Comparison of ENCODE assay signal across 7 cellular contexts in the genomic region with DNA sequence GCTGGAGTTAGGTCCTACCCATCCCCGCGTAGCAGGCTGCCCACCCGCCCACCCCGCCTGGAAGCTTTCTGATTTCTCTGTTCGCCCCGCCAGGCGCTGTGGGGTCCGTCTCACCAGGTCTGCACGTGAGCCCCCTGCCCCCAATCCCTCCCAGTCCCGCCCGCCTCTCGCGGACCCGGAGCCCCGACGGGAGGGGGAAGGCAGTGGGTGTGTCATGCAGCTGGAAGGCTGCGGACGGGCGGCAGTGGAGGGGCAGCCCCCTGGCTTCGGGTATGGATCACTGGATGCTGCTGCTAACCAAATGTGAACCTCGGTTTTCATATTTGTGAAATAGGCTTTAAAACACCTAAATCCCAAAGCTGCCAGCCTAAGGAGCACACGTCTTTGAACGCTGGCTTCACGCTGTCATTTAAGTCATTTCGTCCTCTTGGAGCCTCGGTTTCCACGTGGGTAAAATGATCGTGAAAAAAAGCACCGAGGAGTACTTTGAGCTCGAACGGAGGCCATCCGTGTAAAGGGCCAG. TPM values are rescaled to one million over a fixed set of nuclear protein-coding genes. Genes with fewer than 3 reads are reported as not detected.
A peak's percentile ranks its signal among the peaks of the same experiment; 100 is the strongest.
DNase-seq lines count a peak whose midpoint lies in the region; ATAC-seq, FAIRE-seq and TF ChIP-seq lines count a peak whose summit lies in the region.

No MANE protein-coding gene starts in this region.

- POLR2A ChIA-PET in T-cell (lab: Charles Lee), result no interaction called here

- H3K4me1 ChIP-seq in hepatocyte (ENCODE audit: insufficient read depth), result peaks cover 13% of the 10 kb centered on the region
- H3K4me1 ChIP-seq in small intestine (ENCODE audit: control insufficient read depth in 2 of 2, insufficient read depth in 1 of 2, low read depth in 1 of 2, low read length in 1 of 2), result no peaks in the 10 kb centered on the region

- peak overlapping the region; percentile 72 for H3K4me3 ChIP-seq in HL-60 (replicated peaks; ENCODE audit: insufficient read depth, low read length)
- peak overlapping the region; percentile 51 for H3K4me3 ChIP-seq in hepatocyte
- H3K4me3 ChIP-seq in small intestine (ENCODE audit: low read depth in 1 of 2, low read length in 2 of 2), result peak overlapping the region in 1 of 2 donors; percentile 74

- ATAC-seq in T-cell (replicated peaks in 1 of 4), result no peak
- ATAC-seq in stimulated activated memory B cell treated with anti-CD40 and anti-IgM and Interleukin-4, amounts not matched to agents 10 μg/mL and 1 μg/mL and 100 μg/mL, for 72 hours, result no peak
- ATAC-seq in HG02588 (IDR thresholded peaks at IDR 0.05; ENCODE audit: unreplicated experiment), result no peak
- no peak for ATAC-seq in GM18519 (IDR thresholded peaks at IDR 0.05; ENCODE audit: low FRiP score, unreplicated experiment)

- H3K27ac ChIP-seq in HL-60 (replicated peaks), result no peak overlapping the region
- H3K27ac ChIP-seq in hepatocyte, result no peak overlapping the region
- H3K27ac ChIP-seq in small intestine (ENCODE audit: low read depth in 1 of 2, low read length in 1 of 2), result no peak overlapping the region

- peak overlapping the region in 1 of 2 donors; percentile 77 for H3K27ac Mint-ChIP-seq in T-cell
- no peak overlapping the region for H3K27ac Mint-ChIP-seq in stimulated activated memory B cell treated with anti-CD40 and anti-IgM and Interleukin-4, amounts not matched to agents 10 μg/mL and 1 μg/mL and 100 μg/mL, for 72 hours

- H3K27me3 ChIP-seq in HL-60 (ENCODE audit: insufficient read depth, poor library complexity, severe bottlenecking) (no peaks in the 10 kb centered on the region), hepatocyte (peaks cover 39% of the 10 kb centered on the region), small intestine (ENCODE audit: control insufficient read depth in 2 of 2, insufficient read depth in 2 of 2, low read length in 2 of 2) (no peaks in the 10 kb centered on the region)

- H3K36me3 Mint-ChIP-seq in T-cell, result no peaks in the 10 kb centered on the region
- H3K36me3 Mint-ChIP-seq in stimulated activated memory B cell treated with anti-CD40 and anti-IgM and Interleukin-4, amounts not matched to agents 10 μg/mL and 1 μg/mL and 100 μg/mL, for 72 hours, result no peaks in the 10 kb centered on the region

- H3K9me3 ChIP-seq in hepatocyte (ENCODE audit: low read depth) (no peaks in the 10 kb centered on the region), small intestine (ENCODE audit: control insufficient read depth, low read depth) (no peaks in the 10 kb centered on the region)

- H3K4me1 Mint-ChIP-seq in T-cell, result peaks cover 4 to 8% (median 6%) of the 10 kb centered on the region in 3 donors
- peaks cover 29% of the 10 kb centered on the region for H3K4me1 Mint-ChIP-seq in stimulated activated memory B cell treated with anti-CD40 and anti-IgM and Interleukin-4, amounts not matched to agents 10 μg/mL and 1 μg/mL and 100 μg/mL, for 72 hours

- DNase-seq in HL-60 (ENCODE audit: low read depth in 1 of 2, low spot score in 1 of 2), result no peak
- no peak for DNase-seq in T-cell
- DNase-seq in hepatocyte (ENCODE audit: low spot score), result no peak
- DNase-seq in small intestine, result no peak

- no peaks in the 10 kb centered on the region for H3K9me3 Mint-ChIP-seq in T-cell
- H3K9me3 Mint-ChIP-seq in stimulated activated memory B cell treated with anti-CD40 and anti-IgM and Interleukin-4, amounts not matched to agents 10 μg/mL and 1 μg/mL and 100 μg/mL, for 72 hours, result no peaks in the 10 kb centered on the region

- peak overlapping the region; percentile 64 for H2AFZ ChIP-seq in hepatocyte

- no peaks in the 10 kb centered on the region for H3K79me2 ChIP-seq in hepatocyte

- CTCF ChIA-PET in T-cell (lab: Charles Lee), result no interaction called here

- 4% methylated on average over 28 of the region's 32 CpGs for WGBS in hepatocyte (ENCODE audit: low lambda C conversion rate, missing lambda C conversion rate)
- WGBS in small intestine, 3 donors, result 11 to 18% (median 17%) methylated on average over 32 of the region's 32 CpGs

- FAIRE-seq in small intestine (lab: Jason Lieb, UNC), result no peak

- H3K4me2 ChIP-seq in hepatocyte, result peak overlapping the region; percentile 100

- no peaks in the 10 kb centered on the region for H3K27me3 Mint-ChIP-seq in T-cell
- peaks cover 46% of the 10 kb centered on the region for H3K27me3 Mint-ChIP-seq in stimulated activated memory B cell treated with anti-CD40 and anti-IgM and Interleukin-4, amounts not matched to agents 10 μg/mL and 1 μg/mL and 100 μg/mL, for 72 hours

- no peaks in the 10 kb centered on the region for H3K9me2 ChIP-seq in hepatocyte (replicated peaks; ENCODE audit: insufficient read depth)

- no peaks in the 10 kb centered on the region for H4K20me1 ChIP-seq in hepatocyte (ENCODE audit: insufficient read depth, poor library complexity, severe bottlenecking)

- H3K4me3 Mint-ChIP-seq in T-cell, result peak overlapping the region; percentile 77 to 83 (median 81)
- H3K4me3 Mint-ChIP-seq in stimulated activated memory B cell treated with anti-CD40 and anti-IgM and Interleukin-4, amounts not matched to agents 10 μg/mL and 1 μg/mL and 100 μg/mL, for 72 hours, result peak overlapping the region; percentile 64

- H3K36me3 ChIP-seq in hepatocyte (replicated peaks; ENCODE audit: insufficient read depth, low read depth) (no peaks in the 10 kb centered on the region), small intestine (ENCODE audit: control insufficient read depth in 2 of 2, insufficient read depth in 2 of 2, low read length in 2 of 2) (no peaks in the 10 kb centered on the region)

- no peak for TF ChIP-seq CTCF in HL-60 (IDR thresholded peaks at IDR 0.05; ENCODE audit: insufficient read depth, low read length)
- TF ChIP-seq CTCF in hepatocyte (IDR thresholded peaks at IDR 0.05; ENCODE audit: poor library complexity), result no peak

RNA-seq across cellular contexts. Expression of gene BIK, which starts 0.6 kb away (rescaled TPM):
- 1 to 10 TPM; 2.0 to 3.2 (median 2.7) TPM for total RNA-seq in T-cell
- 2.0 and 10.6 TPM in 2 replicates for total RNA-seq in hepatocyte
- 15.5 and 17.7 TPM in 2 replicates for polyA plus RNA-seq in hepatocyte
- polyA plus RNA-seq in small intestine, result 10 to 100 TPM; 14.7 to 26.2 (median 22.7) TPM

RNA-seq across cellular contexts. Expression of gene TTLL1, which starts 20.8 kb away (rescaled TPM):
- total RNA-seq in T-cell, result 1 to 10 TPM; 5.6 to 9.0 (median 6.9) TPM
- total RNA-seq in hepatocyte, result 4.9 and 6.4 TPM in 2 replicates
- polyA plus RNA-seq in hepatocyte, result 8.7 and 9.5 TPM in 2 replicates
- polyA plus RNA-seq in small intestine, result 1 to 10 TPM; 1.1 to 4.2 (median 1.1) TPM

RNA-seq across cellular contexts. Expression of gene MCAT, which starts 33.2 kb away (rescaled TPM):
- total RNA-seq in T-cell (10 to 100 TPM in 3 of 5 donors, 1 to 10 TPM in 2; 6.5 to 13.3 (median 10.6) TPM), hepatocyte (14.6 and 16.9 TPM in 2 replicates)
- polyA plus RNA-seq in hepatocyte (18.3 and 24.9 TPM in 2 replicates), small intestine (10 to 100 TPM in 2 of 3 donors, 1 to 10 TPM in 1; 9.8 to 25.7 (median 11.6) TPM)

RNA-seq across cellular contexts. Expression of gene TSPO, which starts 41.4 kb away (rescaled TPM):
- total RNA-seq in T-cell (100 to 1,000 TPM in 3 of 5 donors, 10 to 100 TPM in 2; 50.2 to 128 (median 101) TPM), hepatocyte (61.8 and 65.3 TPM in 2 replicates)
- polyA plus RNA-seq in hepatocyte (131 and 138 TPM in 2 replicates), small intestine (100 to 1,000 TPM; 222 to 375 (median 263) TPM)
